Comparison of ENCODE assay signal across 25 cellular contexts in genomic region chr3:74287557-74287956, GRCh38.
"Had no signal": no experiment of that assay in that cellular context is flagged by ENCODE, and none has a peak within 500 bp of the region (broad histone marks: within the 10 kb centered on the region; RNA-seq: fewer than 3 reads in every experiment).

No MANE protein-coding gene starts in this region.

- H3K36me3 ChIP-seq: esophagus squamous epithelium, ovary, prostate gland, stomach, thyroid gland, upper lobe of left lung, vagina, WERI-Rb-1 had no signal

- H3K4me3 ChIP-seq: esophagus squamous epithelium, ovary, prostate gland, stomach, thyroid gland, upper lobe of left lung, vagina had no signal

- H3K4me1 ChIP-seq: esophagus squamous epithelium, prostate gland, stomach, thyroid gland, upper lobe of left lung, vagina had no signal

- DNase-seq: activated CD4-positive, alpha-beta T cell treated with anti-CD3 and anti-CD28 coated beads for 48 hours; activated CD4-positive, alpha-beta T cell treated with anti-CD3 and anti-CD28 coated beads, Interleukin-2, amount 50 U/mL, for 48 hours; activated CD8-positive, alpha-beta memory T cell treated with anti-CD3 and anti-CD28 coated beads, Interleukin-2, amount 50 U/mL, for 48 hours; activated gamma-delta T cell; activated naive CD4-positive, alpha-beta T cell treated with anti-CD3 and anti-CD28 coated beads, Interleukin-2, amount 50 U/mL, for 16 hours; activated T-cell treated with anti-CD3 and anti-CD28 coated beads, Interleukin-2, amount 50 U/mL, for 24 hours; amygdala; dermis blood vessel endothelial cell; effector CD4-positive, alpha-beta T cell; esophagus squamous epithelium; midbrain; naive thymus-derived CD4-positive, alpha-beta T cell; ovary; stimulated activated CD4-positive, alpha-beta T cell treated with anti-CD3 and anti-CD28 coated beads, Interleukin-15, amount 100 ng/mL, for 24 hours; stimulated activated CD4-positive, alpha-beta T cell treated with anti-CD3 and anti-CD28 coated beads, Interleukin-2, amount 100 ng/mL, for 24 hours; stimulated activated naive B cell treated with anti-CD40 and anti-IgM and Interleukin-4, amounts not matched to agents 10 μg/mL and 1 μg/mL and 100 μg/mL, for 72 hours; stomach; T-helper 9 cell; thyroid gland; upper lobe of left lung; WERI-Rb-1 had no signal

- ATAC-seq: activated CD4-positive, CD25-positive, alpha-beta regulatory T cell treated with anti-CD3 and anti-CD28 coated beads, Interleukin-2, amount 50 U/mL, for 24 hours; naive thymus-derived CD4-positive, alpha-beta T cell; stimulated activated naive B cell treated with anti-CD40 and anti-IgM and Interleukin-4, amounts not matched to agents 10 μg/mL and 1 μg/mL and 100 μg/mL, for 72 hours had no signal

- H3K9me3 ChIP-seq: ovary, prostate gland, stomach, thyroid gland, upper lobe of left lung, vagina had no signal

- H3K27ac ChIP-seq: epithelial cell of prostate, esophagus squamous epithelium, ovary, prostate gland, stomach, thyroid gland, upper lobe of left lung, vagina, WERI-Rb-1 had no signal

- H3K27me3 ChIP-seq: esophagus squamous epithelium, ovary, stomach, thyroid gland, upper lobe of left lung, vagina had no signal
